In the genomic region with DNA sequence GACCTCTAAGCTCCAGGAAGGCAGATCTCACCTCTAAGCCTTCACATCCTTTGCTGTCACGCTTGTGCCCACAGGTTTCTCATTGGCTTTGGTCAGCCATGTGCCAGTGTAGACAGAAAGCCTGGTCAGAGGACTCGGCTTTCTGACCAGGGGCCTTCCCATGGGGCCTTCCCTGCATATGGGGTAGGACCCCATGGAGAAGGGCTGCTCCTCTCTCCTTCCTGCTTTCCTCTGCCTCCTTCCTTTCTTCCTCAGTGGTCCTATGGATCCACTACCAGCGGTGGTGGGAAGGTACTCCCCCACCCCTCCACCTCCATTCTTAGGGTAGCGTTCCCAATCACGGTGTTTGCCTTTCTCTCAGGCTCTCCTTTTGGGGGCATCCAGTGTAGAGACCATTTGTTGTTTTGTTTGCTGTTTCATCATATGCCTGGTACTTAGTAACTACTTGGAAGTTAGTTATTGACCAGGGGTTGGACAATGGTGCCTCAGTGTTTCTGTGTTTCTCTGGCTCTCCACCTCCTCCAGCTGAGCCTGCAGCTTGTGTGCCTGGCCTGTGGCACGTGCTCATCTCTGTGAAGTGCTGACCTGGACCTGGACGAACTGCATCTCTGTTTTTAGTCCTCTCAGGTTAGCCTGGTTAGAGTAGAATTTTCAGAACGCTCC, we compare ENCODE assay signal across 21 cellular contexts.
"Had no signal": no experiment of that assay in that cellular context is flagged by ENCODE, and none has a peak within 500 bp of the region (broad histone marks: within the 10 kb centered on the region; RNA-seq: fewer than 3 reads in every experiment).

No MANE protein-coding gene starts in this region.

- H3K27ac ChIP-seq: coronary artery, hepatocyte, right lobe of liver, stomach, thoracic aorta had no signal

- H3K4me1 Mint-ChIP-seq: stimulated activated memory B cell treated with anti-CD40 and anti-IgM and Interleukin-4, amounts not matched to agents 10 μg/mL and 1 μg/mL and 100 μg/mL, for 72 hours had no signal

- H3K4me2 ChIP-seq: hepatocyte had no signal

- DNase-seq: effector CD4-positive, alpha-beta T cell; endodermal cell; erythroblast; foreskin melanocyte; head of caudate nucleus; kidney; mammary epithelial cell; naive thymus-derived CD4-positive, alpha-beta T cell; right lobe of liver; stimulated activated CD4-positive, alpha-beta T cell treated with anti-CD3 and anti-CD28 coated beads, Interleukin-4, amount 100 ng/mL, for 1 hour; stimulated activated CD8-positive, alpha-beta memory T cell treated with anti-CD3 and anti-CD28 coated beads, Interleukin-4, amount 100 ng/mL, for 48 hours; stomach; substantia nigra; trophoblast cell had no signal

- FAIRE-seq: endothelial cell of umbilical vein, kidney had no signal

- H3K27me3 ChIP-seq: hepatocyte, right lobe of liver, stomach had no signal

- ATAC-seq: left lobe of liver; naive thymus-derived CD4-positive, alpha-beta T cell; stimulated activated memory B cell treated with anti-CD40 and anti-IgM and Interleukin-4, amounts not matched to agents 10 μg/mL and 1 μg/mL and 100 μg/mL, for 72 hours had no signal

- H3K9me3 ChIP-seq: right lobe of liver, stomach, thoracic aorta had no signal

- H3K27ac Mint-ChIP-seq: endodermal cell; naive thymus-derived CD4-positive, alpha-beta T cell; stimulated activated memory B cell treated with anti-CD40 and anti-IgM and Interleukin-4, amounts not matched to agents 10 μg/mL and 1 μg/mL and 100 μg/mL, for 72 hours had no signal

- H2AFZ ChIP-seq: hepatocyte had no signal

- H3K79me2 ChIP-seq: hepatocyte had no signal

- H3K4me3 Mint-ChIP-seq: endodermal cell; naive thymus-derived CD4-positive, alpha-beta T cell; neural crest cell; stimulated activated memory B cell treated with anti-CD40 and anti-IgM and Interleukin-4, amounts not matched to agents 10 μg/mL and 1 μg/mL and 100 μg/mL, for 72 hours had no signal

- H3K4me3 ChIP-seq: coronary artery, hepatocyte, right lobe of liver, stomach, thoracic aorta had no signal

- H3K27me3 Mint-ChIP-seq: naive thymus-derived CD4-positive, alpha-beta T cell; stimulated activated memory B cell treated with anti-CD40 and anti-IgM and Interleukin-4, amounts not matched to agents 10 μg/mL and 1 μg/mL and 100 μg/mL, for 72 hours had no signal

- H3K36me3 ChIP-seq: right lobe of liver, thoracic aorta had no signal

- H3K4me1 ChIP-seq: right lobe of liver, stomach had no signal

- H3K9me3 Mint-ChIP-seq: endodermal cell; naive thymus-derived CD4-positive, alpha-beta T cell; stimulated activated memory B cell treated with anti-CD40 and anti-IgM and Interleukin-4, amounts not matched to agents 10 μg/mL and 1 μg/mL and 100 μg/mL, for 72 hours had no signal
